In the genomic region with DNA sequence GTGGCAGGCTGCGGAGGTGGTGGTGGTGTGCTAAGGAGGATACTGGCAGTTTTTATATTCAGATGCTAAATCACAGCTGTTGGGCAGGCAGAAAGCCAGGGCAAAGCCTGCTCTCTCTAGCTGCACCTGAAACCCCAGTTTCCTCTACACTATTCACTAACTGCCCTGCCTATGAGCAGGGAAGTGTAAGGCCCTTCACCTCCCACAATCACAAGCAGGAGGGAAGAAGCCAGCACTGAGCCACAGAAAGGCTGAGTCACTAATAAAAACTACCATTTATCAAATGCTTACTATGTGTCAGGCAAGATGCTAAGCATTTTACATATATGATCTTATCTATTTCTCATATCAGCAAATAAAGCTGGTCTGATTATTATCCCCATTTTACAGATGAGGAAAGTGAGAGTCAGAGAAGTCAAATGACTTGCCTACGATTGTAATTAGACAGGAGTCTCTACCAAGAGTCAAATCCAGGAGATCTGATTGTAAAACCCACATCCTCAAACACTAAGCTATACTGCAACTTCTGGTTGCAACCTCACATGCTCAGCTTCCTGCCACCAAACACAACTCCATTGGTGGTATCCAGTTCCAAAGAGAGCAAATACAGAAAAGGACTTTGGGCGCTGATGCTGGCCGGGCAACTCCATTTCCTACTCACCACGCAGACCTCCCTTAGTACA, we compare ENCODE assay signal across 9 cellular contexts. TPM values are rescaled to one million over a fixed set of nuclear protein-coding genes. Genes with fewer than 3 reads are reported as not detected.
A peak's percentile ranks its signal among the peaks of the same experiment; 100 is the strongest.
DNase-seq lines count a peak whose midpoint lies in the region; ATAC-seq and TF ChIP-seq lines count a peak whose summit lies in the region.
"Had no signal": no experiment of that assay in that cellular context is flagged by ENCODE, and none has a peak within 500 bp of the region (broad histone marks: within the 10 kb centered on the region; RNA-seq: fewer than 3 reads in every experiment).

No MANE protein-coding gene starts in this region.

- no peak for TF ChIP-seq POLR2A in testis (IDR thresholded peaks at IDR 0.05)

- intact Hi-C loops in testis (cut with DNase I; ENCODE audit: low total_unique reads): no loop called here

- H3K9me3 ChIP-seq in testis: no peaks in the 10 kb centered on the region

- ATAC-seq in GM18498 (IDR thresholded peaks at IDR 0.05; ENCODE audit: unreplicated experiment) (peak; percentile 92), HG03103 (IDR thresholded peaks at IDR 0.05; ENCODE audit: low read depth, unreplicated experiment) (peak; percentile 71), left lobe of liver (peak; percentile 74), HG03159 (IDR thresholded peaks at IDR 0.05; ENCODE audit: unreplicated experiment) (no peak)

- peak; percentile 36 to 52 for DNase-seq in activated T-cell treated with anti-CD3 and anti-CD28 coated beads, Interleukin-2, amount 50 U/mL, for 48 hours
- DNase-seq in left lobe of liver (ENCODE audit: low spot score) (no peak), islet precursor cell (no peak), testis (no peak), foreskin melanocyte (no peak)

- H3K4me1 ChIP-seq in testis: no peaks in the 10 kb centered on the region

- no peaks in the 10 kb centered on the region for H3K27me3 ChIP-seq in testis

- H3K27ac ChIP-seq in testis: no peak overlapping the region
- H3K27ac ChIP-seq: HL-60 had no signal

- H3K4me3 ChIP-seq in testis: no peak overlapping the region

- H3K36me3 ChIP-seq in testis (ENCODE audit: low read depth, missing control alignments): no peaks in the 10 kb centered on the region

- no peak for TF ChIP-seq CTCF in testis (IDR thresholded peaks at IDR 0.05)

- 86 to 91% methylated on average over 5 of the region's 5 CpGs for WGBS in testis, 2 donors

RNA-seq across cellular contexts. Expression of a gene that starts 17.7 kb away (rescaled TPM):
- 154 TPM for total RNA-seq in left lobe of liver
- 10 to 100 TPM; 83.1 to 98.2 TPM for total RNA-seq in testis
- polyA plus RNA-seq in testis (ENCODE audit: insufficient read depth, low read depth, low replicate concordance): 63.0 TPM

Comparison
In these comparisons a context has a peak if more than half of its experiments do, and no peak if none do; other contexts are left out.
1. DNase-seq: peak in activated T-cell treated with anti-CD3 and anti-CD28 coated beads, Interleukin-2, amount 50 U/mL, for 48 hours (2 of 2); none in left lobe of liver (single experiment), islet precursor cell (single experiment), testis (single experiment) and foreskin melanocyte (single experiment).